ENCODE assay signal across 1 cellular context in genomic region chr3:184360070-184360833, GRCh38.
A peak's percentile ranks its signal among the peaks of the same experiment; 100 is the strongest.
TF ChIP-seq lines count a peak whose summit lies in the region.

No MANE protein-coding gene starts in this region.

TF ChIP-seq in K562, 482 proteins besides CTCF, POLR2A, EP300 and RAD21:
- TF ChIP-seq, protein P1, sequence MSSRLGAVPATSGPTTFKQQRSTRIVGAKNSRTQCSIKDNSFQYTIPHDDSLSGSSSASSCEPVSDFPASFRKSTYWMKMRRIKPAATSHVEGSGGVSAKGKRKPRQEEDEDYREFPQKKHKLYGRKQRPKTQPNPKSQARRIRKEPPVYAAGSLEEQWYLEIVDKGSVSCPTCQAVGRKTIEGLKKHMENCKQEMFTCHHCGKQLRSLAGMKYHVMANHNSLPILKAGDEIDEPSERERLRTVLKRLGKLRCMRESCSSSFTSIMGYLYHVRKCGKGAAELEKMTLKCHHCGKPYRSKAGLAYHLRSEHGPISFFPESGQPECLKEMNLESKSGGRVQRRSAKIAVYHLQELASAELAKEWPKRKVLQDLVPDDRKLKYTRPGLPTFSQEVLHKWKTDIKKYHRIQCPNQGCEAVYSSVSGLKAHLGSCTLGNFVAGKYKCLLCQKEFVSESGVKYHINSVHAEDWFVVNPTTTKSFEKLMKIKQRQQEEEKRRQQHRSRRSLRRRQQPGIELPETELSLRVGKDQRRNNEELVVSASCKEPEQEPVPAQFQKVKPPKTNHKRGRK (tag; IDR thresholded peaks at IDR 0.05), result peak; percentile 61; the same call in 1 of the 2 replicates
- TF ChIP-seq USF1 (CRISPR knock-in tag; IDR thresholded peaks at IDR 0.05) (peak; percentile 57; the same call in 1 of the 2 replicates), HBP1 (CRISPR knock-in tag; IDR thresholded peaks at IDR 0.05) (0 out of 2 replicates have a peak, but pooled peaks have one; percentile 45), ETV5 (CRISPR knock-in tag; IDR thresholded peaks at IDR 0.05; ENCODE audit: low read depth) (no peak), ZFP36 (IDR thresholded peaks at IDR 0.05; ENCODE audit: low read depth, low read length, partially characterized antibody) (peak; percentile 49), TFE3 (CRISPR knock-in tag; IDR thresholded peaks at IDR 0.05) (0 out of 2 replicates have a peak, but pooled peaks have one; percentile 10), ARHGAP35 (IDR thresholded peaks at IDR 0.05; ENCODE audit: partially characterized antibody) (peak; percentile 28), ZBTB9 (CRISPR knock-in tag; IDR thresholded peaks at IDR 0.05) (no peak), OTX1 (CRISPR knock-in tag; IDR thresholded peaks at IDR 0.05) (peak; percentile 65), ELF4 (CRISPR knock-in tag; IDR thresholded peaks at IDR 0.05) (peak; percentile 54; the same call in 1 of the 2 replicates)
- TF ChIP-seq, protein P2, sequence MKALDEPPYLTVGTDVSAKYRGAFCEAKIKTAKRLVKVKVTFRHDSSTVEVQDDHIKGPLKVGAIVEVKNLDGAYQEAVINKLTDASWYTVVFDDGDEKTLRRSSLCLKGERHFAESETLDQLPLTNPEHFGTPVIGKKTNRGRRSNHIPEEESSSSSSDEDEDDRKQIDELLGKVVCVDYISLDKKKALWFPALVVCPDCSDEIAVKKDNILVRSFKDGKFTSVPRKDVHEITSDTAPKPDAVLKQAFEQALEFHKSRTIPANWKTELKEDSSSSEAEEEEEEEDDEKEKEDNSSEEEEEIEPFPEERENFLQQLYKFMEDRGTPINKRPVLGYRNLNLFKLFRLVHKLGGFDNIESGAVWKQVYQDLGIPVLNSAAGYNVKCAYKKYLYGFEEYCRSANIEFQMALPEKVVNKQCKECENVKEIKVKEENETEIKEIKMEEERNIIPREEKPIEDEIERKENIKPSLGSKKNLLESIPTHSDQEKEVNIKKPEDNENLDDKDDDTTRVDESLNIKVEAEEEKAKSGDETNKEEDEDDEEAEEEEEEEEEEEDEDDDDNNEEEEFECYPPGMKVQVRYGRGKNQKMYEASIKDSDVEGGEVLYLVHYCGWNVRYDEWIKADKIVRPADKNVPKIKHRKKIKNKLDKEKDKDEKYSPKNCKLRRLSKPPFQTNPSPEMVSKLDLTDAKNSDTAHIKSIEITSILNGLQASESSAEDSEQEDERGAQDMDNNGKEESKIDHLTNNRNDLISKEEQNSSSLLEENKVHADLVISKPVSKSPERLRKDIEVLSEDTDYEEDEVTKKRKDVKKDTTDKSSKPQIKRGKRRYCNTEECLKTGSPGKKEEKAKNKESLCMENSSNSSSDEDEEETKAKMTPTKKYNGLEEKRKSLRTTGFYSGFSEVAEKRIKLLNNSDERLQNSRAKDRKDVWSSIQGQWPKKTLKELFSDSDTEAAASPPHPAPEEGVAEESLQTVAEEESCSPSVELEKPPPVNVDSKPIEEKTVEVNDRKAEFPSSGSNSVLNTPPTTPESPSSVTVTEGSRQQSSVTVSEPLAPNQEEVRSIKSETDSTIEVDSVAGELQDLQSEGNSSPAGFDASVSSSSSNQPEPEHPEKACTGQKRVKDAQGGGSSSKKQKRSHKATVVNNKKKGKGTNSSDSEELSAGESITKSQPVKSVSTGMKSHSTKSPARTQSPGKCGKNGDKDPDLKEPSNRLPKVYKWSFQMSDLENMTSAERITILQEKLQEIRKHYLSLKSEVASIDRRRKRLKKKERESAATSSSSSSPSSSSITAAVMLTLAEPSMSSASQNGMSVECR (CRISPR knock-in tag; IDR thresholded peaks at IDR 0.05), result 0 out of 2 replicates have a peak, but pooled peaks have one; percentile 29
TF ChIP-seq in K562: peak in this region for 9.
